1 cellular context compared by ENCODE assay signal in genomic region chr2:37005118-37005868, GRCh38.
A peak's percentile ranks its signal among the peaks of the same experiment; 100 is the strongest.
TF ChIP-seq lines count a peak whose summit lies in the region.

No MANE protein-coding gene starts in this region.

TF ChIP-seq in GM12878, 131 proteins besides CTCF, POLR2A, EP300 and RAD21 (continued from another document):
- TF ChIP-seq ATF2 (IDR thresholded peaks at IDR 0.05; ENCODE audit: low read length) (peak; percentile 67; the same call in 1 of the 2 replicates), NR2F1 (conservative IDR thresholded peaks at IDR 0.05) (peak; percentile 56; the same call in 1 of the 2 replicates), CREM (IDR thresholded peaks at IDR 0.05; ENCODE audit: low read depth) (peak; percentile 43; the same call in 1 of the 2 replicates), NFIC (IDR thresholded peaks at IDR 0.05; ENCODE audit: low read depth, low read length) (peak; percentile 72; the same call in 1 of the 2 replicates), ATF7 (IDR thresholded peaks at IDR 0.05; ENCODE audit: low read depth) (peak; percentile 40; the same call in 1 of the 2 replicates), POU2F2 (IDR thresholded peaks at IDR 0.05; ENCODE audit: borderline replicate concordance, low read depth, low read length) (peak; percentile 92; the same call in 2 of the 3 replicates), SMAD5 (IDR thresholded peaks at IDR 0.05; ENCODE audit: low read depth) (no peak), ETV6 (conservative IDR thresholded peaks at IDR 0.05 in 1 of 2, IDR thresholded peaks at IDR 0.05 in 1 of 2; ENCODE audit: borderline replicate concordance in 1 of 2, low read depth in 1 of 2) (peak in 1 of 2 experiments; percentile 58; a peak in 2 of 4 replicates), ZNF217 (IDR thresholded peaks at IDR 0.05) (peak; percentile 92), FOXM1 (IDR thresholded peaks at IDR 0.05; ENCODE audit: low read depth, low read length) (peak; percentile 73), ZBED1 (IDR thresholded peaks at IDR 0.05; ENCODE audit: borderline replicate concordance) (peak; percentile 83; the same call in 1 of the 2 replicates), CBFB (IDR thresholded peaks at IDR 0.05; ENCODE audit: low read depth) (peak; percentile 67)
- TF ChIP-seq, protein P1, sequence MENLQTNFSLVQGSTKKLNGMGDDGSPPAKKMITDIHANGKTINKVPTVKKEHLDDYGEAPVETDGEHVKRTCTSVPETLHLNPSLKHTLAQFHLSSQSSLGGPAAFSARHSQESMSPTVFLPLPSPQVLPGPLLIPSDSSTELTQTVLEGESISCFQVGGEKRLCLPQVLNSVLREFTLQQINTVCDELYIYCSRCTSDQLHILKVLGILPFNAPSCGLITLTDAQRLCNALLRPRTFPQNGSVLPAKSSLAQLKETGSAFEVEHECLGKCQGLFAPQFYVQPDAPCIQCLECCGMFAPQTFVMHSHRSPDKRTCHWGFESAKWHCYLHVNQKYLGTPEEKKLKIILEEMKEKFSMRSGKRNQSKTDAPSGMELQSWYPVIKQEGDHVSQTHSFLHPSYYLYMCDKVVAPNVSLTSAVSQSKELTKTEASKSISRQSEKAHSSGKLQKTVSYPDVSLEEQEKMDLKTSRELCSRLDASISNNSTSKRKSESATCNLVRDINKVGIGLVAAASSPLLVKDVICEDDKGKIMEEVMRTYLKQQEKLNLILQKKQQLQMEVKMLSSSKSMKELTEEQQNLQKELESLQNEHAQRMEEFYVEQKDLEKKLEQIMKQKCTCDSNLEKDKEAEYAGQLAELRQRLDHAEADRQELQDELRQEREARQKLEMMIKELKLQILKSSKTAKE (IDR thresholded peaks at IDR 0.05; ENCODE audit: low read depth, poor library complexity, severe bottlenecking): peak; percentile 34
